Comparison of ENCODE assay signal across 1 cellular context in the genomic region with DNA sequence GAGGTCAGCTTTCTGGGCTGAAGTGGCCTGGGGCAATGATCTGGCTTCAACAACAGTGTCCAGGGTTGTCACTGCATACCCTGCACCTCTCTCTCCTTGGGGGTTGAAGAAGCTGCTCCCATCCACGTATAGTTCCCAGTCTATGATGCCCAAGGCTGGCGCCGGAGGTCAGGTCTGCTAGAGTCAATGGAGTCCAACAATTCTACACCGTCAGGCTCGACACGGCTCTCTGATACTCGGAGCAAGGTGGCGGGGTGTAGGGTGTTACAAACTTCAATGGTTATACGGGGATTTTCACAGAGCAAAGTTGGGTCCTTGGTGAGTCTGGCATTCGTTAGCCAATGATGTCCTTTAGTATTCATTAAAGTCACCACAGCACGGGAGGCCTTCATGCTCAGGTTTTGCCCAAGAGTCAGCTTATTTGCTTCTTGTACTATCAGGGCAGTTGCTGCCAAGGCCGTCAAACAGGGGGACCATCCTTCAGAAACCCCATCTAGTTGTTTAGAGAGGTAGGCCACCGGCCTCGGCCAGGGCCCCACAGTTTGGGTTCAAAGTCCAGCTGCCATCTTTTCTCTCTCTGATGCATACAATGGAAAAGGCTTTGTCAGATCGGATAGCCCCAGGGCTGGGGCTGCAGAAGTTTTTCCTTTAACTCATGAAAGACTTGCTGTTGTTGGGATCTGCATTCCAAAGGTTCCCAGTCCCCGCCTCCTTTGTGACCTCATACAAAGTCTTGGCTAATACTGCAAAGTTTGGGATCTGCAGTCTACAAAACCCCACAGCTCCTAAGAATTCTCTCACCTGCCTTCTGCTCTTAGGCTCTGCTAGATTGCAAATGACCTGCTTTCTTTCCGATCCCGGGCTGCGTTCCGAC.
TF ChIP-seq lines count a peak whose summit lies in the region.

No MANE protein-coding gene starts in this region.

TF ChIP-seq in HepG2, 621 proteins besides CTCF, POLR2A, EP300 and RAD21 (continued from another document):
- TF ChIP-seq, protein P1, sequence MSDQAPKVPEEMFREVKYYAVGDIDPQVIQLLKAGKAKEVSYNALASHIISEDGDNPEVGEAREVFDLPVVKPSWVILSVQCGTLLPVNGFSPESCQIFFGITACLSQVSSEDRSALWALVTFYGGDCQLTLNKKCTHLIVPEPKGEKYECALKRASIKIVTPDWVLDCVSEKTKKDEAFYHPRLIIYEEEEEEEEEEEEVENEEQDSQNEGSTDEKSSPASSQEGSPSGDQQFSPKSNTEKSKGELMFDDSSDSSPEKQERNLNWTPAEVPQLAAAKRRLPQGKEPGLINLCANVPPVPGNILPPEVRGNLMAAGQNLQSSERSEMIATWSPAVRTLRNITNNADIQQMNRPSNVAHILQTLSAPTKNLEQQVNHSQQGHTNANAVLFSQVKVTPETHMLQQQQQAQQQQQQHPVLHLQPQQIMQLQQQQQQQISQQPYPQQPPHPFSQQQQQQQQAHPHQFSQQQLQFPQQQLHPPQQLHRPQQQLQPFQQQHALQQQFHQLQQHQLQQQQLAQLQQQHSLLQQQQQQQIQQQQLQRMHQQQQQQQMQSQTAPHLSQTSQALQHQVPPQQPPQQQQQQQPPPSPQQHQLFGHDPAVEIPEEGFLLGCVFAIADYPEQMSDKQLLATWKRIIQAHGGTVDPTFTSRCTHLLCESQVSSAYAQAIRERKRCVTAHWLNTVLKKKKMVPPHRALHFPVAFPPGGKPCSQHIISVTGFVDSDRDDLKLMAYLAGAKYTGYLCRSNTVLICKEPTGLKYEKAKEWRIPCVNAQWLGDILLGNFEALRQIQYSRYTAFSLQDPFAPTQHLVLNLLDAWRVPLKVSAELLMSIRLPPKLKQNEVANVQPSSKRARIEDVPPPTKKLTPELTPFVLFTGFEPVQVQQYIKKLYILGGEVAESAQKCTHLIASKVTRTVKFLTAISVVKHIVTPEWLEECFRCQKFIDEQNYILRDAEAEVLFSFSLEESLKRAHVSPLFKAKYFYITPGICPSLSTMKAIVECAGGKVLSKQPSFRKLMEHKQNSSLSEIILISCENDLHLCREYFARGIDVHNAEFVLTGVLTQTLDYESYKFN (CRISPR knock-in tag; conservative IDR thresholded peaks at IDR 0.05): peak; percentile 29; the same call in 1 of the 2 replicates
